Comparison of ENCODE assay signal across 16 cellular contexts in the genomic region with DNA sequence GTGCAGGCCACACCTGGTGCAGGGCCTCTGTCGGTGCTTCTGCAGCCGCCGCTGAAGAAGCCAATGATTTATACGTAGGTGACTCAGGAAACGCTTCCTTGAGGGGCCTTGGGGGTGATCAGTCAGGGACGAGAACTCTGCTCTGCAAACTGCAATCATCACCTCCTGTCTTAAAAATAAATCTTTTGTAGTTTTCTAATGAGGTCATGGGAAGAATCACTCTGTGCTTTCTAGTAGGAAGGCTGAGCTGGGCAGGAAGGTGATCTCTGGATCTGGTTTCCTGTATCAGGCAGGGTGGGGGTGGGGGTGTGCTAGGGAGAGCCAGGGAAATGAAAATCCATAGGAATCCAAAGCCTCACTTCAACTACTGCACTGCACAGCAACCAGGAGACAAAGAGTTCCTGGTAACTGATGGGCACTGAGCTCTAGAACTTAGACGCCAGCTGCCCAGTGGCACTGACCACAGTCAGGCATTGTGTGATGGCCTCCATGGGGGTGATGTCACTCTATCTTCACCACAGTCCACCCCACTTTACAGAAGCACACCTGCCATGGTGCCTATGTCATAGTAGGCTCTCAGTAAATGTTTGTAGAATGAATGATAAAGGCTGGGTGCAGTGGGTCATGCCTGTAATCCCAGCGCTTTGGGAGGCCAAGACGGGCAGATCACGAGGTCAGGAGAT.
DNase-seq lines count a peak whose midpoint lies in the region; ATAC-seq, FAIRE-seq and TF ChIP-seq lines count a peak whose summit lies in the region.
"Had no signal": no experiment of that assay in that cellular context is flagged by ENCODE, and none has a peak within 500 bp of the region (broad histone marks: within the 10 kb centered on the region; RNA-seq: fewer than 3 reads in every experiment).

No MANE protein-coding gene starts in this region.

- intact Hi-C loops in CD8-positive, alpha-beta T cell (cut with DNase I, micrococcal nuclease): no loop called here
- intact Hi-C loops in kidney (cut with DNase I): no loop called here

- H3K9ac ChIP-seq in BLaER1 (no peak overlapping the region), kidney (ENCODE audit: low read length in 2 of 2) (no peak overlapping the region)

- TF ChIP-seq POLR2A in tibial nerve (IDR thresholded peaks at IDR 0.05): no peak

- peak in 2 of 7 experiments; percentile 39 to 50 for DNase-seq in CD8-positive, alpha-beta T cell
- DNase-seq in activated CD8-positive, alpha-beta T cell treated with anti-CD3 and anti-CD28 coated beads, Interleukin-2, amount 10 ng/mL, durations not matched to agents 7 days and 5 days: peak; percentile 39
- DNase-seq in kidney glomerular epithelial cell (lab: John Stamatoyannopoulos, UW) (peak; percentile 40), kidney (no peak), NCI-H2171 treated with DMSO at 0.1 percent for 48 hours (lab: John Stamatoyannopoulos, UW) (no peak), tibial nerve (ENCODE audit: low spot score in 2 of 2) (no peak)
- DNase-seq: caudate nucleus; DMS79 treated with DMSO at 0.1 percent for 48 hours; endodermal cell; left colon; NCI-H187; pancreas; stimulated activated CD4-positive, alpha-beta T cell treated with anti-CD3 and anti-CD28 coated beads, Interleukin-4, amount 100 ng/mL, for 4 hours; tibial artery had no signal

- H3K9me3 ChIP-seq in BLaER1 (peaks cover 13% of the 10 kb centered on the region; the same call in 1 of the 2 replicates), kidney (ENCODE audit: control insufficient read depth in 1 of 2, low read length in 2 of 2) (peaks cover 0 to 7% of the 10 kb centered on the region in 2 donors), tibial nerve (peaks cover 0 to 9% (median 0%) of the 10 kb centered on the region in 4 donors)
- no peaks in the 10 kb centered on the region for H3K9me3 ChIP-seq in CD8-positive, alpha-beta T cell (ENCODE audit: low read length)
- H3K9me3 ChIP-seq: pancreas had no signal

- no peaks in the 10 kb centered on the region for H3K36me3 Mint-ChIP-seq in CD8-positive, alpha-beta T cell
- H3K36me3 Mint-ChIP-seq in activated CD8-positive, alpha-beta T cell treated with anti-CD3 and anti-CD28 coated beads, Interleukin-2, amount 10 ng/mL, durations not matched to agents 7 days and 5 days (ENCODE audit: low read depth): peaks cover 12% of the 10 kb centered on the region

- H3K4me3 ChIP-seq in BLaER1: no peak overlapping the region
- H3K4me3 ChIP-seq in CD8-positive, alpha-beta T cell (ENCODE audit: low read depth, low read length): no peak overlapping the region
- no peak overlapping the region for H3K4me3 ChIP-seq in kidney (ENCODE audit: low read length in 2 of 2)
- H3K4me3 ChIP-seq in tibial nerve: no peak overlapping the region
- H3K4me3 ChIP-seq: pancreas, tibial artery had no signal

- peaks cover 32% of the 10 kb centered on the region for H3K4me1 ChIP-seq in BLaER1
- peaks cover 57% of the 10 kb centered on the region for H3K4me1 ChIP-seq in CD8-positive, alpha-beta T cell (ENCODE audit: insufficient read depth, low read length)
- no peaks in the 10 kb centered on the region for H3K4me1 ChIP-seq in kidney (ENCODE audit: control insufficient read depth in 1 of 2, insufficient read depth in 1 of 2, low read depth in 1 of 2, low read length in 2 of 2)
- H3K4me1 ChIP-seq in tibial nerve: peaks cover 0 to 5% (median 0%) of the 10 kb centered on the region in 4 donors
- H3K4me1 ChIP-seq: pancreas, tibial artery had no signal

- TF ChIP-seq EP300 in tibial nerve (IDR thresholded peaks at IDR 0.05): no peak

- no peak for FAIRE-seq in kidney (lab: Jason Lieb, UNC)
- FAIRE-seq: pancreas had no signal

- CTCF ChIA-PET in CD8-positive, alpha-beta T cell (lab: Charles Lee): interaction anchor here (1.5 kb wide), 1 partner anchor 72 kb away, joined by 4 read pairs; no protein-coding TSS in a partner anchor
- CTCF ChIA-PET in activated CD8-positive, alpha-beta T cell treated with anti-CD3 and anti-CD28 coated beads, Interleukin-2, amount 10 ng/mL, durations not matched to agents 7 days and 5 days (lab: Charles Lee): interaction anchor here (1.6 kb wide), 1 partner anchor 10 kb away, joined by 5 read pairs; no protein-coding TSS in a partner anchor

- H3K27ac ChIP-seq in BLaER1: no peak overlapping the region
- no peak overlapping the region for H3K27ac ChIP-seq in CD8-positive, alpha-beta T cell (ENCODE audit: low read depth, low read length)
- no peak overlapping the region for H3K27ac ChIP-seq in kidney (ENCODE audit: low read depth in 2 of 2, low read length in 2 of 2)
- H3K27ac ChIP-seq in tibial nerve: no peak overlapping the region
- H3K27ac ChIP-seq: pancreas, tibial artery had no signal

- peak overlapping the region; percentile 83 for H3K27ac Mint-ChIP-seq in CD8-positive, alpha-beta T cell
- peak overlapping the region; percentile 32 for H3K27ac Mint-ChIP-seq in activated CD8-positive, alpha-beta T cell treated with anti-CD3 and anti-CD28 coated beads, Interleukin-2, amount 10 ng/mL, durations not matched to agents 7 days and 5 days
- H3K27ac Mint-ChIP-seq: endodermal cell had no signal

- peak overlapping the region; percentile 62 for H3K4me3 Mint-ChIP-seq in CD8-positive, alpha-beta T cell
- no peak overlapping the region for H3K4me3 Mint-ChIP-seq in activated CD8-positive, alpha-beta T cell treated with anti-CD3 and anti-CD28 coated beads, Interleukin-2, amount 10 ng/mL, durations not matched to agents 7 days and 5 days
- H3K4me3 Mint-ChIP-seq: endodermal cell had no signal

- no peak for TF ChIP-seq CTCF in CD8-positive, alpha-beta T cell (IDR thresholded peaks at IDR 0.05)
- no peak for TF ChIP-seq CTCF in kidney (IDR thresholded peaks at IDR 0.05; ENCODE audit: borderline replicate concordance, extremely low read depth, insufficient read depth)
- TF ChIP-seq CTCF in tibial nerve (IDR thresholded peaks at IDR 0.05): no peak

- 72 to 76% methylated on average over 10 of the region's 10 CpGs for WGBS in tibial nerve, 2 donors

- H4K20me1 ChIP-seq in BLaER1: 0 out of 2 replicates have a peak, but pooled peaks cover 14% of the 10 kb centered on the region

- H3K27me3 Mint-ChIP-seq in CD8-positive, alpha-beta T cell (ENCODE audit: low read depth): no peaks in the 10 kb centered on the region
- H3K27me3 Mint-ChIP-seq in activated CD8-positive, alpha-beta T cell treated with anti-CD3 and anti-CD28 coated beads, Interleukin-2, amount 10 ng/mL, durations not matched to agents 7 days and 5 days (ENCODE audit: low read depth): no peaks in the 10 kb centered on the region

- ATAC-seq in CD8-positive, alpha-beta T cell: peak; percentile 82
- peak; percentile 50 for ATAC-seq in activated CD8-positive, alpha-beta T cell treated with anti-CD3 and anti-CD28 coated beads, Interleukin-2, amount 10 ng/mL, durations not matched to agents 7 days and 5 days
- no peak for ATAC-seq in GM21423 (IDR thresholded peaks at IDR 0.05; ENCODE audit: unreplicated experiment)
- ATAC-seq: left colon, pancreas had no signal

- H3K4me2 ChIP-seq in BLaER1: peak overlapping the region; percentile 38

- no peaks in the 10 kb centered on the region for H3K36me3 ChIP-seq in BLaER1
- no peaks in the 10 kb centered on the region for H3K36me3 ChIP-seq in CD8-positive, alpha-beta T cell (ENCODE audit: insufficient read depth, low read length)
- H3K36me3 ChIP-seq in kidney (ENCODE audit: control insufficient read depth in 1 of 2, insufficient read depth in 2 of 2, low read length in 2 of 2): no peaks in the 10 kb centered on the region
- H3K36me3 ChIP-seq in tibial nerve: no peaks in the 10 kb centered on the region
- H3K36me3 ChIP-seq: pancreas, tibial artery had no signal

- H3K4me1 Mint-ChIP-seq in CD8-positive, alpha-beta T cell (ENCODE audit: low read depth): peaks cover 89% of the 10 kb centered on the region
- H3K4me1 Mint-ChIP-seq in activated CD8-positive, alpha-beta T cell treated with anti-CD3 and anti-CD28 coated beads, Interleukin-2, amount 10 ng/mL, durations not matched to agents 7 days and 5 days (ENCODE audit: low read depth): peaks cover 84% of the 10 kb centered on the region

- H3K27me3 ChIP-seq in BLaER1 (no peaks in the 10 kb centered on the region), tibial nerve (no peaks in the 10 kb centered on the region)
- no peaks in the 10 kb centered on the region for H3K27me3 ChIP-seq in CD8-positive, alpha-beta T cell (ENCODE audit: insufficient read depth, low read length)
- H3K27me3 ChIP-seq: pancreas, tibial artery had no signal

- peaks cover 3% of the 10 kb centered on the region for H3K9me3 Mint-ChIP-seq in CD8-positive, alpha-beta T cell
- H3K9me3 Mint-ChIP-seq in activated CD8-positive, alpha-beta T cell treated with anti-CD3 and anti-CD28 coated beads, Interleukin-2, amount 10 ng/mL, durations not matched to agents 7 days and 5 days (ENCODE audit: insufficient read depth): peaks cover 7% of the 10 kb centered on the region

- POLR2A ChIA-PET in CD8-positive, alpha-beta T cell (lab: Charles Lee): interaction anchor here (3.0 kb wide), 1 partner anchor 73 kb away, joined by 18 read pairs; no protein-coding TSS in a partner anchor
- POLR2A ChIA-PET in activated CD8-positive, alpha-beta T cell treated with anti-CD3 and anti-CD28 coated beads, Interleukin-2, amount 10 ng/mL, durations not matched to agents 7 days and 5 days (lab: Charles Lee): interaction anchor here (0.6 to 2.1 kb wide), 3 partner anchors 23 to 73 kb away, joined by 3 to 9 read pairs (median 8); no protein-coding TSS in a partner anchor

Comparison
In these comparisons a context has a peak if more than half of its experiments do, and no peak if none do; other contexts are left out.
1. DNase-seq: peak in activated CD8-positive, alpha-beta T cell treated with anti-CD3 and anti-CD28 coated beads, Interleukin-2, amount 10 ng/mL, durations not matched to agents 7 days and 5 days (single experiment) and kidney glomerular epithelial cell (single experiment); none in kidney (single experiment), NCI-H2171 treated with DMSO at 0.1 percent for 48 hours (single experiment) and tibial nerve (0 of 2).